ENCODE assay signal across 10 cellular contexts in the genomic region with DNA sequence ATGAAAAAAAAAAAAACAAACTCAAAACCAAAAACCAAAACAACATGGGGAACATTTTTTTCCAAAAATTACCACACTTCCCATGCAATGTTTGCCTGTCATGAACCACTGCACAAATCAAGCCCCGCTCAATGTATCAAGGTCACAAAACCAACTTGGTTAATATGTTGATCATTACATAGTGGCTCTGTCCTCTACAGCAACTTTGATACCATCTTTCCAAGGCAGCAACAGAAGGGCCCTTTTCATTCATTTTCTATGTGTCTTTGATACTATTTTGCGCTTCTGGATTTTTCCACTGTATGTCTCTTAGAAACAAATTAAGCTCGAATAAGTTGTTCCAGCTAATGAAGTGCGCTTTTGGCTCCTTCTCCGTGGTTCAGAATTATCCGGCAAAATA. TPM values are rescaled to one million over a fixed set of nuclear protein-coding genes. Genes with fewer than 3 reads are reported as not detected.
A peak's percentile ranks its signal among the peaks of the same experiment; 100 is the strongest.
DNase-seq lines count a peak whose midpoint lies in the region; ATAC-seq, FAIRE-seq and TF ChIP-seq lines count a peak whose summit lies in the region.
"Had no signal": no experiment of that assay in that cellular context is flagged by ENCODE, and none has a peak within 500 bp of the region (broad histone marks: within the 10 kb centered on the region; RNA-seq: fewer than 3 reads in every experiment).

No MANE protein-coding gene starts in this region.

- H3K27me3 Mint-ChIP-seq in activated CD4-positive, alpha-beta T cell treated with anti-CD3 and anti-CD28 coated beads, Interleukin-2, amount 10 ng/mL, durations not matched to agents 7 days and 5 days, result peaks cover 8% of the 10 kb centered on the region

- H3K36me3 Mint-ChIP-seq in activated CD4-positive, alpha-beta T cell treated with anti-CD3 and anti-CD28 coated beads, Interleukin-2, amount 10 ng/mL, durations not matched to agents 7 days and 5 days (ENCODE audit: low read depth), result no peaks in the 10 kb centered on the region

- H3K4me1 ChIP-seq in ascending aorta (peaks cover 0 to 22% of the 10 kb centered on the region in 2 donors), HepG2 (ENCODE audit: insufficient read depth, low read length) (peaks cover 35% of the 10 kb centered on the region), thoracic aorta (ENCODE audit: control insufficient read depth in 1 of 2, low read depth in 2 of 2) (peaks cover 7 to 37% of the 10 kb centered on the region in 2 donors)

- TF ChIP-seq POLR2A in HepG2 (IDR thresholded peaks at IDR 0.05; ENCODE audit: insufficient read depth in 1 of 2, low read depth in 2 of 2, low read length in 2 of 2), result no peak

- intact Hi-C loops in ascending aorta (cut with DNase I), result loop anchor here (5.0 kb wide), 1 partner anchor 84 kb away; no protein-coding TSS in a partner anchor
- intact Hi-C loops in HepG2 (cut with micrococcal nuclease; ENCODE audit: unreplicated experiment), result loop anchor here (5.0 kb wide), 1 partner anchor 84 kb away; no protein-coding TSS in a partner anchor

- no peak for TF ChIP-seq EP300 in HepG2 (IDR thresholded peaks at IDR 0.05; ENCODE audit: low read depth in 2 of 2, low read length in 2 of 2)
- TF ChIP-seq EP300 in HepG2 (CRISPR knock-in tag; IDR thresholded peaks at IDR 0.05; ENCODE audit: borderline replicate concordance), result no peak

- H3K36me3 ChIP-seq in ascending aorta (no peaks in the 10 kb centered on the region), HepG2 (replicated peaks in 1 of 2; ENCODE audit: control insufficient read depth in 1 of 2, insufficient read depth in 2 of 2, low read length in 2 of 2) (no peaks in the 10 kb centered on the region), thoracic aorta (no peaks in the 10 kb centered on the region)
- H3K36me3 ChIP-seq: neutrophil had no signal

- POLR2A ChIA-PET in activated CD4-positive, alpha-beta T cell treated with anti-CD3 and anti-CD28 coated beads, Interleukin-2, amount 10 ng/mL, durations not matched to agents 7 days and 5 days (lab: Charles Lee), result no interaction called here
- POLR2A ChIA-PET in HepG2 (lab: Yijun Ruan, JAX), result interaction anchor here (1.5 kb wide), 1 partner anchor 302 kb away, joined by 3 read pairs; a partner anchor contains a TSS

- peaks cover 28% of the 10 kb centered on the region for H3K4me1 Mint-ChIP-seq in activated CD4-positive, alpha-beta T cell treated with anti-CD3 and anti-CD28 coated beads, Interleukin-2, amount 10 ng/mL, durations not matched to agents 7 days and 5 days

- no peaks in the 10 kb centered on the region for H3K9me3 Mint-ChIP-seq in activated CD4-positive, alpha-beta T cell treated with anti-CD3 and anti-CD28 coated beads, Interleukin-2, amount 10 ng/mL, durations not matched to agents 7 days and 5 days

- H3K79me2 ChIP-seq in HepG2 (ENCODE audit: insufficient read depth, low read length), result peaks cover 15% of the 10 kb centered on the region

- H3K27ac ChIP-seq in ascending aorta (peak overlapping the region; percentile 87 to 90), HepG2 (ENCODE audit: extremely low read length, insufficient read depth, low read length) (no peak overlapping the region), thoracic aorta (peak overlapping the region; percentile 86 to 88)
- H3K27ac ChIP-seq: neutrophil had no signal

- H3K4me3 ChIP-seq in ascending aorta, result peak overlapping the region; percentile 94
- H3K4me3 ChIP-seq in HepG2 (replicated peaks in 1 of 3; ENCODE audit: insufficient read depth in 1 of 3, low read depth in 2 of 3, low read length in 3 of 3), result peak overlapping the region in 2 of 3 experiments; percentile 91 to 95; a peak in 3 of 6 replicates
- H3K4me3 ChIP-seq in thoracic aorta, result peak overlapping the region; percentile 87

- CTCF ChIA-PET in activated CD4-positive, alpha-beta T cell treated with anti-CD3 and anti-CD28 coated beads, Interleukin-2, amount 10 ng/mL, durations not matched to agents 7 days and 5 days (lab: Charles Lee), result no interaction called here
- CTCF ChIA-PET in HepG2 (lab: Yijun Ruan, JAX; ENCODE audit: low intra/inter-chr PET ratio, low total read pairs), result no interaction called here

- no peak for DNase-seq in activated CD4-positive, alpha-beta T cell treated with anti-CD3 and anti-CD28 coated beads, Interleukin-2, amount 10 ng/mL, durations not matched to agents 7 days and 5 days
- no peak for DNase-seq in activated CD4-positive, alpha-beta T cell treated with anti-CD3 and anti-CD28 coated beads for 4 hours
- no peak for DNase-seq in ascending aorta (ENCODE audit: low spot score in 2 of 2)
- peak; percentile 46 for DNase-seq in HepG2 (ENCODE audit: low spot score)
- no peak for DNase-seq in thoracic aorta (ENCODE audit: low spot score)
- DNase-seq in KG1 (lab: John Stamatoyannopoulos, UW), result no peak
- no peak for DNase-seq in NCI-H128 (lab: John Stamatoyannopoulos, UW; ENCODE audit: unreplicated experiment)
- DNase-seq: NCI-H1930 had no signal

- H3K4me3 Mint-ChIP-seq in activated CD4-positive, alpha-beta T cell treated with anti-CD3 and anti-CD28 coated beads, Interleukin-2, amount 10 ng/mL, durations not matched to agents 7 days and 5 days, result peak overlapping the region; percentile 80

- no peak for TF ChIP-seq RAD21 in HepG2 (CRISPR knock-in tag; IDR thresholded peaks at IDR 0.05)

- H3K27me3 ChIP-seq in ascending aorta (no peaks in the 10 kb centered on the region), HepG2 (ENCODE audit: control insufficient read depth in 1 of 2, insufficient read depth in 2 of 2, low read length in 2 of 2) (peaks cover 0 to 3% of the 10 kb centered on the region in 2 experiments; a peak in 1 of 5 replicates), thoracic aorta (replicated peaks; ENCODE audit: insufficient read depth) (no peaks in the 10 kb centered on the region)

- WGBS in HepG2 (ENCODE audit: low lambda C conversion rate), result 59% methylated on average over 6 of the region's 6 CpGs

- H3K4me2 ChIP-seq in HepG2 (ENCODE audit: low read depth, low read length), result peak overlapping the region; percentile 99

- H4K20me1 ChIP-seq in HepG2 (ENCODE audit: insufficient read depth, low read length), result no peaks in the 10 kb centered on the region

- TF ChIP-seq CTCF in ascending aorta (IDR thresholded peaks at IDR 0.05) (no peak), HepG2 (CRISPR knock-in tag; IDR thresholded peaks at IDR 0.05) (no peak), thoracic aorta (IDR thresholded peaks at IDR 0.05) (no peak)

- H3K27ac Mint-ChIP-seq in activated CD4-positive, alpha-beta T cell treated with anti-CD3 and anti-CD28 coated beads, Interleukin-2, amount 10 ng/mL, durations not matched to agents 7 days and 5 days, result peak overlapping the region; percentile 83

- in situ Hi-C loops in HepG2 (cut with HindIII; ENCODE audit: extremely low pct_ligation_motif_present, low pct_unique_long_range_greater_than_20kb), result no loop called here

- H2AFZ ChIP-seq in HepG2 (ENCODE audit: low read length), result no peak overlapping the region

- peak; percentile 59 for FAIRE-seq in HepG2 (lab: Jason Lieb, UNC)

- H3K9me3 ChIP-seq in ascending aorta, result no peaks in the 10 kb centered on the region
- H3K9me3 ChIP-seq in HepG2 (ENCODE audit: low read length), result no peaks in the 10 kb centered on the region
- H3K9me3 ChIP-seq in thoracic aorta, result no peaks in the 10 kb centered on the region
- H3K9me3 ChIP-seq: neutrophil had no signal

- TSS peak; percentile 75 for BruUV-seq in HepG2 (replicated peaks; lab: Mats Ljungman, UMichigan)

- peak overlapping the region; percentile 72; the same call in 1 of the 2 replicates for H3K9ac ChIP-seq in HepG2 (ENCODE audit: insufficient read depth, low read depth, low read length)

- ATAC-seq in HepG2 (no peak), thoracic aorta (ENCODE audit: insufficient number of reproducible peaks, low FRiP score, low read depth) (no peak), HG02970 (IDR thresholded peaks at IDR 0.05; ENCODE audit: low FRiP score, unreplicated experiment) (no peak)

RNA-seq across cellular contexts. Expression of a gene that starts 1.5 kb away (rescaled TPM):
- total RNA-seq in activated CD4-positive, alpha-beta T cell treated with anti-CD3 and anti-CD28 coated beads, Interleukin-2, amount 10 ng/mL, durations not matched to agents 7 days and 5 days, result 10 to 100 TPM in 1 of 2 experiments, 1 to 10 TPM in 1; 8.6 to 10.2 TPM
- total RNA-seq in ascending aorta (53.3 TPM), HepG2 (2016; rRNA removed; fragmentation: Illumina TruSeq; extraction: Trizol) (11.7 and 13.0 TPM in 2 replicates), thoracic aorta (10 to 100 TPM; 60.8 to 74.9 TPM)
- total RNA-seq in HepG2 (2016; cell fraction: cytosol; rRNA removed; fragmentation: Illumina TruSeq; extraction: Trizol; ENCODE audit: low read depth), result 7.8 and 8.9 TPM in 2 replicates
- total RNA-seq in HepG2 (2016; cell fraction: insoluble cytoplasmic fraction; rRNA removed; fragmentation: Illumina TruSeq; extraction: Trizol), result 11.9 and 13.9 TPM in 2 replicates
- 9.7 and 11.7 TPM in 2 replicates for total RNA-seq in HepG2 (2016; cell fraction: membrane; rRNA removed; fragmentation: Illumina TruSeq; extraction: Trizol)
- 13.8 and 17.1 TPM in 2 replicates for total RNA-seq in HepG2 (2016; cell fraction: nucleus; rRNA removed; fragmentation: Illumina TruSeq; extraction: Trizol)
- 8.1 and 8.4 TPM in 2 replicates for polyA plus RNA-seq in HepG2 (2011; rRNA removed)
- polyA plus RNA-seq in HepG2 (2011; cell fraction: cytosol; rRNA removed), result 3.7 and 3.9 TPM in 2 replicates
- 9.0 and 9.8 TPM in 2 replicates for polyA plus RNA-seq in HepG2 (2011; cell fraction: nucleus; rRNA removed)
- polyA plus RNA-seq in HepG2 (2012), result 8.2 and 8.7 TPM in 2 replicates
- 8.5 and 10.7 TPM in 2 replicates for polyA plus RNA-seq in HepG2 (2016; cell fraction: cytosol; fragmentation: Illumina TruSeq; extraction: Trizol; ENCODE audit: low read depth)
- polyA plus RNA-seq in HepG2 (2016; cell fraction: insoluble cytoplasmic fraction; fragmentation: Illumina TruSeq; extraction: Trizol; ENCODE audit: low read depth), result 11.8 and 13.5 TPM in 2 replicates
- 8.4 and 11.6 TPM in 2 replicates for polyA plus RNA-seq in HepG2 (2016; cell fraction: membrane; fragmentation: Illumina TruSeq; extraction: Trizol; ENCODE audit: low read depth)
- 15.2 and 17.6 TPM in 2 replicates for polyA plus RNA-seq in HepG2 (2016; cell fraction: nucleus; fragmentation: Illumina TruSeq; extraction: Trizol; ENCODE audit: insufficient read depth, low read depth)
- 14.5 and 16.9 TPM in 2 replicates for polyA minus RNA-seq in HepG2 (2011; rRNA and poly(A)+ RNA removed; ENCODE audit: low replicate concordance)
- polyA minus RNA-seq in HepG2 (2011; cell fraction: cytosol; rRNA and poly(A)+ RNA removed), result 4.8 and 7.9 TPM in 2 replicates
- polyA minus RNA-seq in HepG2 (2011; cell fraction: nucleus; rRNA and poly(A)+ RNA removed), result 8.8 and 10.6 TPM in 2 replicates

RNA-seq across cellular contexts. Expression of a gene that starts 24.6 kb away (rescaled TPM):
- 1 to 10 TPM; 4.3 to 4.6 TPM for total RNA-seq in activated CD4-positive, alpha-beta T cell treated with anti-CD3 and anti-CD28 coated beads, Interleukin-2, amount 10 ng/mL, durations not matched to agents 7 days and 5 days
- total RNA-seq in ascending aorta (63.0 TPM), HepG2 (2016; rRNA removed; fragmentation: Illumina TruSeq; extraction: Trizol) (3.5 and 14.2 TPM in 2 replicates), thoracic aorta (10 to 100 TPM; 28.7 to 29.6 TPM)
- total RNA-seq in HepG2 (2016; cell fraction: cytosol; rRNA removed; fragmentation: Illumina TruSeq; extraction: Trizol; ENCODE audit: low read depth), result 1.1 and 1.2 TPM in 2 replicates
- total RNA-seq in HepG2 (2016; cell fraction: insoluble cytoplasmic fraction; rRNA removed; fragmentation: Illumina TruSeq; extraction: Trizol), result 2.8 and 12.1 TPM in 2 replicates
- total RNA-seq in HepG2 (2016; cell fraction: membrane; rRNA removed; fragmentation: Illumina TruSeq; extraction: Trizol), result 1.00 and 1.4 TPM in 2 replicates
- 17.9 and 18.2 TPM in 2 replicates for total RNA-seq in HepG2 (2016; cell fraction: nucleus; rRNA removed; fragmentation: Illumina TruSeq; extraction: Trizol)
- 28.6 and 43.6 TPM in 2 replicates for polyA plus RNA-seq in HepG2 (2011; rRNA removed)
- polyA plus RNA-seq in HepG2 (2011; cell fraction: cytosol; rRNA removed), result 3.2 and 4.6 TPM in 2 replicates
- 337 and 399 TPM in 2 replicates for polyA plus RNA-seq in HepG2 (2011; cell fraction: nucleus; rRNA removed)
- polyA plus RNA-seq in HepG2 (2012), result 15.0 and 15.8 TPM in 2 replicates
- 0.34 and 0.35 TPM in 2 replicates for polyA plus RNA-seq in HepG2 (2016; cell fraction: cytosol; fragmentation: Illumina TruSeq; extraction: Trizol; ENCODE audit: low read depth)
- polyA plus RNA-seq in HepG2 (2016; cell fraction: insoluble cytoplasmic fraction; fragmentation: Illumina TruSeq; extraction: Trizol; ENCODE audit: low read depth), result 1.9 and 3.7 TPM in 2 replicates
- polyA plus RNA-seq in HepG2 (2016; cell fraction: membrane; fragmentation: Illumina TruSeq; extraction: Trizol; ENCODE audit: low read depth), result 0.42 and 0.58 TPM in 2 replicates
- 71.3 and 85.0 TPM in 2 replicates for polyA plus RNA-seq in HepG2 (2016; cell fraction: nucleus; fragmentation: Illumina TruSeq; extraction: Trizol; ENCODE audit: insufficient read depth, low read depth)
- 5.4 and 16.3 TPM in 2 replicates for polyA minus RNA-seq in HepG2 (2011; rRNA and poly(A)+ RNA removed; ENCODE audit: low replicate concordance)
- polyA minus RNA-seq in HepG2 (2011; cell fraction: cytosol; rRNA and poly(A)+ RNA removed), result 4.1 and 4.4 TPM in 2 replicates
- 35.8 and 39.4 TPM in 2 replicates for polyA minus RNA-seq in HepG2 (2011; cell fraction: nucleus; rRNA and poly(A)+ RNA removed)

RNA-seq across cellular contexts. Expression of a gene that starts 50.6 kb away (rescaled TPM):
- total RNA-seq in activated CD4-positive, alpha-beta T cell treated with anti-CD3 and anti-CD28 coated beads, Interleukin-2, amount 10 ng/mL, durations not matched to agents 7 days and 5 days, result not detected
- 0.53 TPM for total RNA-seq in ascending aorta
- total RNA-seq in HepG2 (2016; rRNA removed; fragmentation: Illumina TruSeq; extraction: Trizol), result 0.14 and 0.29 TPM in 2 replicates
- 0.10 TPM in 1 of 2 replicates, not detected in the other for total RNA-seq in HepG2 (2016; cell fraction: cytosol; rRNA removed; fragmentation: Illumina TruSeq; extraction: Trizol; ENCODE audit: low read depth)
- 0.16 and 0.28 TPM in 2 replicates for total RNA-seq in HepG2 (2016; cell fraction: insoluble cytoplasmic fraction; rRNA removed; fragmentation: Illumina TruSeq; extraction: Trizol)
- total RNA-seq in HepG2 (2016; cell fraction: membrane; rRNA removed; fragmentation: Illumina TruSeq; extraction: Trizol), result 0.09 and 0.10 TPM in 2 replicates
- total RNA-seq in HepG2 (2016; cell fraction: nucleus; rRNA removed; fragmentation: Illumina TruSeq; extraction: Trizol), result 0.16 TPM in 2 replicates
- 0.25 and 0.27 TPM in 2 replicates for polyA plus RNA-seq in HepG2 (2011; rRNA removed)
- polyA plus RNA-seq in HepG2 (2011; cell fraction: cytosol; rRNA removed), result 0.23 and 0.36 TPM in 2 replicates
- 0.29 and 0.35 TPM in 2 replicates for polyA plus RNA-seq in HepG2 (2011; cell fraction: nucleus; rRNA removed)
- polyA plus RNA-seq in HepG2 (2012), result 0.50 and 0.56 TPM in 2 replicates
- polyA plus RNA-seq in HepG2 (2016; cell fraction: cytosol; fragmentation: Illumina TruSeq; extraction: Trizol; ENCODE audit: low read depth), result not detected in 2 replicates
- 0.10 and 0.19 TPM in 2 replicates for polyA plus RNA-seq in HepG2 (2016; cell fraction: insoluble cytoplasmic fraction; fragmentation: Illumina TruSeq; extraction: Trizol; ENCODE audit: low read depth)
- polyA plus RNA-seq in HepG2 (2016; cell fraction: membrane; fragmentation: Illumina TruSeq; extraction: Trizol; ENCODE audit: low read depth), result 0.05 and 0.09 TPM in 2 replicates
- polyA plus RNA-seq in HepG2 (2016; cell fraction: nucleus; fragmentation: Illumina TruSeq; extraction: Trizol; ENCODE audit: insufficient read depth, low read depth), result 0.38 and 0.41 TPM in 2 replicates
- polyA minus RNA-seq in HepG2 (2011; rRNA and poly(A)+ RNA removed; ENCODE audit: low replicate concordance), result 0.05 and 1.5 TPM in 2 replicates
- polyA minus RNA-seq in HepG2 (2011; cell fraction: cytosol; rRNA and poly(A)+ RNA removed), result 0.18 and 0.20 TPM in 2 replicates
- 0.13 TPM in 1 of 2 replicates, not detected in the other for polyA minus RNA-seq in HepG2 (2011; cell fraction: nucleus; rRNA and poly(A)+ RNA removed)
- total RNA-seq in thoracic aorta, result under 1 TPM; 0.14 to 0.27 TPM
